Comparison of ENCODE assay signal across 14 cellular contexts in the genomic region with DNA sequence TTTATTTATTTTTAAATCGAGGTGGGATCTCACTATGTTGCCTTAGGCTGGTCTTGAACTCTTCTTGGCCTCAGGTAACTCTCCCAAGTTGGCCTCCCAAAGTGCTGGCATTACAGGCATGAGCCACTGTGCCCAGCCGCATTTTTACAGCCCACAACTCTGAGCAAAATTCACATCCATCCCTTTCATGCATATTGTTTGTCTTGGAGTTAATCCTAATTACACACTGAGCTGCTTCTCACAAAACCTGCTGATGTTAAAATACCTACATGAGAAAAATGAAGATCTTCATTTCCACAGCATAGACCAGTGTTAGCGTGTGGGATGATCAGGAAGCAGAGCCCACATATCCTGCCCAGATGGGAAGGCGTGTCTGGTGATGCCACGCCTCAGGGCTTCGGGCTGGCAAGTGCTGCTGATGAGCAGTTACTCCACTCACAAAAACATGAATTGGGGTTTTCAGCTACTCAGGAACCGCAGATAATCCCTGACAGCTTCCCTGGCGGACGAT. TPM values are rescaled to one million over a fixed set of nuclear protein-coding genes. Genes with fewer than 3 reads are reported as not detected.
DNase-seq lines count a peak whose midpoint lies in the region; ATAC-seq and TF ChIP-seq lines count a peak whose summit lies in the region.
"Had no signal": no experiment of that assay in that cellular context is flagged by ENCODE, and none has a peak within 500 bp of the region (broad histone marks: within the 10 kb centered on the region; RNA-seq: fewer than 3 reads in every experiment).

No MANE protein-coding gene starts in this region.

- H3K36me3 ChIP-seq in breast epithelium (no peaks in the 10 kb centered on the region), mucosa of descending colon (ENCODE audit: low read depth) (no peaks in the 10 kb centered on the region)

- no peaks in the 10 kb centered on the region for H3K27me3 ChIP-seq in breast epithelium
- H3K27me3 ChIP-seq: cardiac muscle cell had no signal

- intact Hi-C loops in breast epithelium (cut with DNase I; ENCODE audit: low total_unique reads) (no loop called here), mucosa of descending colon (cut with DNase I, micrococcal nuclease) (no loop called here)

- H3K4me3 ChIP-seq in breast epithelium: no peak overlapping the region
- no peak overlapping the region for H3K4me3 ChIP-seq in mucosa of descending colon
- H3K4me3 ChIP-seq: cardiac muscle cell had no signal

- TF ChIP-seq POLR2A in breast epithelium (IDR thresholded peaks at IDR 0.05): no peak

- no peak for TF ChIP-seq CTCF in breast epithelium (IDR thresholded peaks at IDR 0.05)
- no peak for TF ChIP-seq CTCF in mucosa of descending colon (IDR thresholded peaks at IDR 0.05)

- H3K4me1 ChIP-seq in breast epithelium (peaks cover 0 to 3% of the 10 kb centered on the region in 2 donors), mucosa of descending colon (ENCODE audit: low read depth) (no peaks in the 10 kb centered on the region)

- peak overlapping the region; percentile 45 to 59 for H3K27ac ChIP-seq in breast epithelium
- H3K27ac ChIP-seq: cardiac muscle cell, HL-60 had no signal

- ATAC-seq in mucosa of descending colon (peak; percentile 67), GM18867 (IDR thresholded peaks at IDR 0.05; ENCODE audit: unreplicated experiment) (no peak), HG03095 (IDR thresholded peaks at IDR 0.05; ENCODE audit: unreplicated experiment) (no peak), GM21529 (IDR thresholded peaks at IDR 0.05; ENCODE audit: unreplicated experiment) (no peak)
- ATAC-seq: activated T-cell treated with anti-CD3 and anti-CD28 coated beads, Interleukin-2, amount 50 U/mL, for 72 hours; CD8-positive, alpha-beta T cell had no signal

- H3K9me3 ChIP-seq in breast epithelium (no peaks in the 10 kb centered on the region), mucosa of descending colon (no peaks in the 10 kb centered on the region)

- DNase-seq in Daoy (ENCODE audit: low read depth) (peak; percentile 83), NCI-H82 (lab: John Stamatoyannopoulos, UW) (peak; percentile 80), breast epithelium (ENCODE audit: low spot score in 2 of 2) (peak in 1 of 2 donors; percentile 65), mucosa of descending colon (no peak), mesenteric fat pad (ENCODE audit: low spot score) (no peak)
- DNase-seq: activated T-cell treated with anti-CD3 and anti-CD28 coated beads, Interleukin-2, amount 50 U/mL, for 72 hours; NCI-H526 treated with DMSO at 0.1 percent for 48 hours; retina had no signal

RNA-seq across cellular contexts. Expression of a gene that starts 14.6 kb away (rescaled TPM):
- total RNA-seq in Daoy (2014; rRNA removed; shearing (Covaris generic)): 34.5 and 44.4 TPM in 2 replicates
- total RNA-seq in breast epithelium (100 to 1,000 TPM in 1 of 3 donors, 10 to 100 TPM in 2; 35.7 to 271 (median 63.3) TPM), mucosa of descending colon (10 to 100 TPM; 34.7 to 78.3 (median 41.0) TPM), mesenteric fat pad (339 TPM)

RNA-seq across cellular contexts. Expression of a gene that starts 14.8 kb away (rescaled TPM):
- total RNA-seq in Daoy (2014; rRNA removed; shearing (Covaris generic)): 95.6 and 164 TPM in 2 replicates
- total RNA-seq in breast epithelium (10 to 100 TPM; 18.1 to 26.2 (median 23.1) TPM), mucosa of descending colon (10 to 100 TPM; 20.0 to 26.2 (median 20.9) TPM), mesenteric fat pad (26.3 TPM)

Comparison
In these comparisons a context has a peak if more than half of its experiments do, and no peak if none do; other contexts are left out.
1. DNase-seq: peak in Daoy (single experiment) and NCI-H82 (single experiment); none in mucosa of descending colon (0 of 3) and mesenteric fat pad (single experiment).